In genomic region chr19:4112367-4112766, GRCh38 we compare ENCODE assay signal across 22 cellular contexts. TPM values are rescaled to one million over a fixed set of nuclear protein-coding genes. Genes with fewer than 3 reads are reported as not detected.
"Had no signal": no experiment of that assay in that cellular context is flagged by ENCODE, and none has a peak within 500 bp of the region (broad histone marks: within the 10 kb centered on the region; RNA-seq: fewer than 3 reads in every experiment).

No MANE protein-coding gene starts in this region.

- H3K9me3 ChIP-seq: adrenal gland, colonic mucosa, esophagus squamous epithelium, lower lobe of right lung, transverse colon had no signal

- H3K4me3 Mint-ChIP-seq: activated T-helper 17 cell treated with anti-CD3 and anti-CD28 coated beads, Interleukin-2, amount 50 U/mL, for 72 hours; mesothelial cell of epicardium; neural crest cell had no signal

- DNase-seq: activated CD4-positive, alpha-beta T cell treated with anti-CD3 and anti-CD28 coated beads, Interleukin-2, amount 50 U/mL, for 1 hour; activated naive CD4-positive, alpha-beta T cell treated with Interleukin-2 at 50 U/mL for 16 hours; adrenal gland; caudate nucleus; colonic mucosa; effector CD4-positive, alpha-beta T cell; esophagus squamous epithelium; hypothalamus; lower lobe of right lung; stimulated activated CD4-positive, alpha-beta T cell treated with anti-CD3 and anti-CD28 coated beads, Interleukin-1b, Interleukin-23, amount 100 ng/mL, for 48 hours; T-helper 9 cell; transverse colon had no signal

- H3K4me1 Mint-ChIP-seq: mesothelial cell of epicardium, neural crest cell had no signal

- H3K9me3 Mint-ChIP-seq: activated T-helper 17 cell treated with anti-CD3 and anti-CD28 coated beads, Interleukin-2, amount 50 U/mL, for 72 hours; mesothelial cell of epicardium; neural crest cell had no signal

- H3K27ac Mint-ChIP-seq: activated T-helper 17 cell treated with anti-CD3 and anti-CD28 coated beads, Interleukin-2, amount 50 U/mL, for 72 hours; mesothelial cell of epicardium had no signal

- H3K27me3 Mint-ChIP-seq: activated T-helper 17 cell treated with anti-CD3 and anti-CD28 coated beads, Interleukin-2, amount 50 U/mL, for 72 hours had no signal

- ATAC-seq: activated CD4-positive, CD25-positive, alpha-beta regulatory T cell treated with anti-CD3 and anti-CD28 coated beads, Interleukin-2, amount 50 U/mL, for 24 hours; activated T-helper 17 cell treated with anti-CD3 and anti-CD28 coated beads, Interleukin-2, amount 50 U/mL, for 72 hours; lower lobe of right lung had no signal

RNA-seq across cellular contexts. Expression of gene CREB3L3, which starts 41.1 kb away (rescaled TPM):
- total RNA-seq: esophagus squamous epithelium, fibroblast of villous mesenchyme, kidney epithelial cell, lower lobe of right lung, mesothelial cell of epicardium, neural crest cell, osteocyte, pulmonary artery endothelial cell, SK-MEL-5, subcutaneous adipose tissue had no signal
